In the genomic region with DNA sequence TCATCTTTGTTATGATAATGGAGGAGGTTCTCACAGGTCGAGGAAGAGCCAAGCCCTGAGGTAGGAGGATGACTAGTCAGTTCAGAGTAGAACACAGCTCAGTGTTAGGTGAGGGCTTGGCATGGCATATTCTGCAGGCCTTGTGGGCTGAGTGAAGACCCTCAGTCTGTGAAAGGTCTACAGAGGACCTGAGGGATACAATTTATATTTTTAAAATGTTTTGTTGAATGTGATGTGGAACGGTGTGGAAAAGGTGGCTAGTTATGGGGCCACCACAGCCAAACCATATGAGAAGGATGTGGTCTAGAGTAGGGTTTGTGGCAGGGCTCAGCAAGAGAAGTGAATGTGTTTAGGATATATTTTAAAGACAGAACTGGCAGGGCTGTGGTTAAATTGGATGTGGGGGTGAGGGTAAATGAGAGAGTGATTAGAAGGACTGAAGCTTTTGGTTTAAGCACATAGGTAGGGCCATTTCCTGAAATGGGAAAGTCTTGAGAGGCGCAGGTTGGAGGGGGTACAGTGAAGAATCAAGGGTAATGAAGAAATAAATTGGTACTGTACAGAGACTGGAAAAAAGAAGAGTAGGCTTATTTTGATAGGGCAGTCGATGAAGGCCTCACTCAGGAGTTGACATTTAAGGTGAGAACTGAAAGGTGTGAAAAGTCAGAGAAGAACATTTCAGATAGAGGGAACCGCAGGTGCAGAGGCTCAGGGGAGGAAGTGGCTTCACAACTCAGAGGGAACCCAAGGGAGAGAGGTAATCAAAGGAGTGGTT, we compare ENCODE assay signal across 8 cellular contexts.
A peak's percentile ranks its signal among the peaks of the same experiment; 100 is the strongest.
DNase-seq lines count a peak whose midpoint lies in the region; ATAC-seq lines count a peak whose summit lies in the region.

No MANE protein-coding gene starts in this region.

- H3K27ac Mint-ChIP-seq in immature natural killer cell = peak overlapping the region; percentile 61 to 88 (median 79)

- DNase-seq in RPMI8226 (peak; percentile 55), immature natural killer cell (peak; percentile 84 to 88 (median 84)), LoVo (ENCODE audit: low spot score) (no peak), retina (no peak), NCI-H524 treated with DMSO at 0.1 percent for 48 hours (lab: John Stamatoyannopoulos, UW) (no peak), NCI-H2029 treated with DMSO at 0.1 percent for 48 hours (lab: John Stamatoyannopoulos, UW) (no peak)

- H3K4me1 Mint-ChIP-seq in immature natural killer cell = peaks cover 54 to 79% of the 10 kb centered on the region in 2 donors

- H3K9me3 Mint-ChIP-seq in immature natural killer cell = peaks cover 6 to 24% (median 20%) of the 10 kb centered on the region in 6 donors

- peaks cover 23 to 40% (median 33%) of the 10 kb centered on the region in 3 donors for H3K27me3 Mint-ChIP-seq in immature natural killer cell (ENCODE audit: low read depth in 3 of 3)

- H3K36me3 Mint-ChIP-seq in immature natural killer cell = peaks cover 8 to 15% (median 10%) of the 10 kb centered on the region in 3 donors

- ATAC-seq in GM18499 (IDR thresholded peaks at IDR 0.05; ENCODE audit: insufficient read depth, unreplicated experiment) (peak; percentile 72), HG02588 (IDR thresholded peaks at IDR 0.05; ENCODE audit: unreplicated experiment) (peak; percentile 68)

- peak overlapping the region; percentile 59 to 69 (median 62) for H3K4me3 Mint-ChIP-seq in immature natural killer cell

Comparison
In these comparisons a context has a peak if more than half of its experiments do, and no peak if none do; other contexts are left out.
1. DNase-seq: peak in RPMI8226 (single experiment) and immature natural killer cell (3 of 3); none in LoVo (single experiment), retina (single experiment), NCI-H524 treated with DMSO at 0.1 percent for 48 hours (single experiment) and NCI-H2029 treated with DMSO at 0.1 percent for 48 hours (single experiment).